12 cellular contexts compared by ENCODE assay signal in genomic region chr10:613217-613616, GRCh38.
DNase-seq lines count a peak whose midpoint lies in the region; ATAC-seq, FAIRE-seq and TF ChIP-seq lines count a peak whose summit lies in the region.
"Had no signal": no experiment of that assay in that cellular context is flagged by ENCODE, and none has a peak within 500 bp of the region (broad histone marks: within the 10 kb centered on the region; RNA-seq: fewer than 3 reads in every experiment).

No MANE protein-coding gene starts in this region.

- intact Hi-C loops in Calu3 (cut with micrococcal nuclease; ENCODE audit: unreplicated experiment), result loop anchor here (5.0 to 10.0 kb wide), 2 partner anchors 66 to 98 kb away; no protein-coding TSS in a partner anchor
- intact Hi-C loops in esophagus muscularis mucosa (cut with DNase I), result no loop called here
- intact Hi-C loops in pancreas (cut with DNase I), result no loop called here

- H3K9me3 ChIP-seq in esophagus muscularis mucosa (no peaks in the 10 kb centered on the region), pancreas (no peaks in the 10 kb centered on the region)

- H3K4me1 ChIP-seq in esophagus muscularis mucosa, result peaks cover 43 to 94% (median 87%) of the 10 kb centered on the region in 4 donors
- peaks cover 36 to 41% (median 40%) of the 10 kb centered on the region in 3 donors for H3K4me1 ChIP-seq in pancreas

- TF ChIP-seq CTCF in Calu3 (IDR thresholded peaks at IDR 0.05; ENCODE audit: unreplicated experiment) (no peak), esophagus muscularis mucosa (IDR thresholded peaks at IDR 0.05) (no peak), pancreas (IDR thresholded peaks at IDR 0.05) (no peak)

- H3K27me3 ChIP-seq in esophagus muscularis mucosa (no peaks in the 10 kb centered on the region), pancreas (no peaks in the 10 kb centered on the region)

- no TSS peak for BruUV-seq in Calu3 (replicated peaks; lab: Mats Ljungman, UMichigan)

- H3K4me3 ChIP-seq in esophagus muscularis mucosa (no peak overlapping the region), pancreas (peak overlapping the region in 1 of 4 donors; percentile 13)

- TF ChIP-seq EP300 in esophagus muscularis mucosa (IDR thresholded peaks at IDR 0.05), result no peak

- CTCF ChIA-PET in Calu3 (lab: Charles Lee), result no interaction called here

- H3K27ac ChIP-seq in esophagus muscularis mucosa (replicated peaks in 1 of 4) (peak overlapping the region; percentile 61 to 69 (median 66)), pancreas (peak overlapping the region; percentile 37 to 75 (median 70))

- peak overlapping the region; percentile 21 for H3K4me3 Mint-ChIP-seq in Calu3 (ENCODE audit: low read depth, unreplicated experiment)

- H3K27me3 Mint-ChIP-seq in Calu3 (ENCODE audit: unreplicated experiment), result no peaks in the 10 kb centered on the region

- peaks cover 23% of the 10 kb centered on the region for H3K4me1 Mint-ChIP-seq in Calu3 (ENCODE audit: low read depth, unreplicated experiment)

- no peaks in the 10 kb centered on the region for H3K9me3 Mint-ChIP-seq in Calu3 (ENCODE audit: low read depth, unreplicated experiment)

- no peaks in the 10 kb centered on the region for H3K36me3 Mint-ChIP-seq in Calu3 (ENCODE audit: insufficient read depth, unreplicated experiment)

- 49% methylated on average over 12 of the region's 13 CpGs for WGBS in esophagus muscularis mucosa
- 13 to 14% methylated on average over 13 of the region's 13 CpGs for WGBS in pancreas, 2 donors

- no peak for TF ChIP-seq POLR2A in esophagus muscularis mucosa (IDR thresholded peaks at IDR 0.05; ENCODE audit: low read depth)

- peak overlapping the region; percentile 39 for H3K27ac Mint-ChIP-seq in Calu3 (ENCODE audit: unreplicated experiment)

- peak; percentile 75 for DNase-seq in Calu3
- peak; percentile 58 for DNase-seq in NCI-H2196 (lab: John Stamatoyannopoulos, UW; ENCODE audit: unreplicated experiment)
- DNase-seq in esophagus muscularis mucosa (ENCODE audit: extremely low spot score), result no peak
- peak; percentile 68 to 91 (median 90) for DNase-seq in pancreas
- no peak for DNase-seq in epidermal melanocyte (ENCODE audit: insufficient read length, low spot score)
- DNase-seq in NCI-H2107 (lab: John Stamatoyannopoulos, UW), result no peak
- DNase-seq: erythroblast had no signal

- peak; percentile 89 to 93 (median 92) for ATAC-seq in pancreas
- no peak for ATAC-seq in HG02759 (IDR thresholded peaks at IDR 0.05; ENCODE audit: unreplicated experiment)
- no peak for ATAC-seq in HG02970 (IDR thresholded peaks at IDR 0.05; ENCODE audit: low FRiP score, unreplicated experiment)

- no peaks in the 10 kb centered on the region for H3K36me3 ChIP-seq in esophagus muscularis mucosa
- H3K36me3 ChIP-seq in pancreas, result no peaks in the 10 kb centered on the region

- no peak for FAIRE-seq in pancreas (lab: Jason Lieb, UNC)
- FAIRE-seq: astrocyte, H54, islet of Langerhans had no signal

Comparison
In these comparisons a context has a peak if more than half of its experiments do, and no peak if none do; other contexts are left out.
1. DNase-seq: peak in Calu3 (single experiment), NCI-H2196 (single experiment) and pancreas (6 of 6); none in esophagus muscularis mucosa (single experiment), epidermal melanocyte (single experiment) and NCI-H2107 (single experiment).
2. ATAC-seq: peak in pancreas (4 of 4); none in HG02759 (single experiment) and HG02970 (single experiment).